Comparison of ENCODE assay signal across 27 cellular contexts in the genomic region with DNA sequence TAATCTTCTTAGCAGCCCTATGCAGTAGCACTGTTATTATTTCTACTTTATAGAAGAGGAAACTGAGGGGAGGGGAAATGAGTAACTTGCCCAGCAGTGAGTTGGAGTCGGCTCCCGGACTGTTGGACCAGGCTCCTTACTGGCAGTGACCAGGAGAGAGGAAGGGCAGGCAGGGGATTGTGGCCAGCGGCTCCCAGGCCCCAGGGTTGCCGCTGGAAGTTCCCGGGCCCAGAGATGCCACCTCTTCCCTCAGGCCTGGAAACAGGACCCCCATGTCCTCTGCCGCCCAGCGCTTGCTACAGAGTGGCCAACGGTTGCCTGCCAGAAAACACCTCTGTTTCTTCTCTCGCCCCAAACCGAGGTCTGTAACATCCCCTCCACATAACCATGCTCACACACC. TPM values are rescaled to one million over a fixed set of nuclear protein-coding genes. Genes with fewer than 3 reads are reported as not detected.
DNase-seq lines count a peak whose midpoint lies in the region; ATAC-seq, FAIRE-seq and TF ChIP-seq lines count a peak whose summit lies in the region.
"Had no signal": no experiment of that assay in that cellular context is flagged by ENCODE, and none has a peak within 500 bp of the region (broad histone marks: within the 10 kb centered on the region; RNA-seq: fewer than 3 reads in every experiment).

No MANE protein-coding gene starts in this region.

- no peak for ATAC-seq in HG03378 (IDR thresholded peaks at IDR 0.05; ENCODE audit: unreplicated experiment)
- ATAC-seq: CD8-positive, alpha-beta T cell; PC-3 had no signal

- no peak overlapping the region for H3K4me2 ChIP-seq in mammary epithelial cell (ENCODE audit: insufficient read depth, low read depth, low read length)
- H3K4me2 ChIP-seq: BLaER1 had no signal

- peaks cover 5% of the 10 kb centered on the region for H3K27me3 ChIP-seq in mammary epithelial cell (ENCODE audit: insufficient read depth, low read length)
- H3K27me3 ChIP-seq: BLaER1 had no signal

- H3K36me3 ChIP-seq in mammary epithelial cell (ENCODE audit: insufficient read depth, low read length) (no peaks in the 10 kb centered on the region), kidney (ENCODE audit: control insufficient read depth in 1 of 2, insufficient read depth in 2 of 2, low read length in 2 of 2) (no peaks in the 10 kb centered on the region)
- H3K36me3 ChIP-seq: BLaER1 had no signal

- H3K4me3 ChIP-seq in mammary epithelial cell (replicated peaks in 1 of 3; ENCODE audit: insufficient read depth in 1 of 3, low read depth in 2 of 3, low read length in 3 of 3) (no peak overlapping the region), kidney (ENCODE audit: low read length in 2 of 2) (no peak overlapping the region)
- H3K4me3 ChIP-seq: BLaER1 had no signal

- no peak overlapping the region for H3K4me3 Mint-ChIP-seq in MCF 10A (ENCODE audit: unreplicated experiment)
- no peak overlapping the region for H3K4me3 Mint-ChIP-seq in activated CD4-positive, alpha-beta memory T cell treated with anti-CD3 and anti-CD28 coated beads for 36 hours
- H3K4me3 Mint-ChIP-seq: CD8-positive, alpha-beta T cell had no signal

- DNase-seq in MCF 10A (ENCODE audit: unreplicated experiment) (no peak), mammary epithelial cell (no peak), RWPE1 (ENCODE audit: low spot score) (no peak), kidney (peak; percentile 29), substantia nigra (lab: John Stamatoyannopoulos, UW) (no peak), NCI-H128 (lab: John Stamatoyannopoulos, UW; ENCODE audit: unreplicated experiment) (no peak)
- no peak for DNase-seq in activated CD4-positive, alpha-beta memory T cell treated with anti-CD3 and anti-CD28 coated beads for 36 hours
- DNase-seq: Caco-2; CD8-positive, alpha-beta T cell; GOT3; KG1; MM.1S; NCI-H1417; NCI-H1694; NCI-H2029 treated with DMSO at 0.1 percent for 48 hours; NCI-H446 treated with DMSO at 0.1 percent for 48 hours; NCI-H526; NCI-H82; NK-92 treated with Interleukin-12 subunit alpha and Interleukin-12 subunit beta, amount 100 ng/mL, for 24 hours; Right ventricle myocardium superior had no signal

- intact Hi-C loops in MCF 10A (cut with micrococcal nuclease) (loop anchor here (1.0 to 2.0 kb wide), 2 partner anchors 12 to 17 kb away; no protein-coding TSS in a partner anchor), mammary epithelial cell (cut with micrococcal nuclease) (loop anchor here (2.0 kb wide), 1 partner anchor 17 kb away; no protein-coding TSS in a partner anchor), kidney (cut with DNase I) (no loop called here)
- intact Hi-C loops in activated CD4-positive, alpha-beta memory T cell treated with anti-CD3 and anti-CD28 coated beads for 36 hours (cut with micrococcal nuclease): no loop called here

- CTCF ChIA-PET in MCF 10A (lab: Yijun Ruan, JAX): interaction anchor here (2.0 to 6.8 kb wide), 2 partner anchors 14 to 172 kb away, joined by 6 to 68 read pairs; no protein-coding TSS in a partner anchor
- CTCF ChIA-PET in mammary epithelial cell (lab: Charles Lee; ENCODE audit: low non-redundant PET): no interaction called here
- CTCF ChIA-PET in RWPE1 (lab: Yijun Ruan, JAX): interaction anchor here (0.8 kb wide), 1 partner anchor 45 kb away, joined by 4 read pairs; no protein-coding TSS in a partner anchor
- CTCF ChIA-PET in activated CD4-positive, alpha-beta memory T cell treated with anti-CD3 and anti-CD28 coated beads for 36 hours (lab: Charles Lee): interaction anchor here (1.2 to 2.1 kb wide), 2 partner anchors 13 to 46 kb away, joined by 3 to 13 read pairs; no protein-coding TSS in a partner anchor

- dilution Hi-C loops in mammary epithelial cell (cut with HindIII; ENCODE audit: low sequenced_read_pairs): no loop called here

- no peak overlapping the region for H2AFZ ChIP-seq in mammary epithelial cell (ENCODE audit: low read depth, low read length)

- H3K27ac ChIP-seq in mammary epithelial cell (ENCODE audit: insufficient read depth, low read depth, low read length) (no peak overlapping the region), RWPE1 (peak overlapping the region; percentile 87), kidney (ENCODE audit: low read depth in 2 of 2, low read length in 2 of 2) (no peak overlapping the region), substantia nigra (ENCODE audit: low read depth, low read length, poor library complexity, severe bottlenecking) (no peak overlapping the region)
- H3K27ac ChIP-seq: BLaER1 had no signal

- WGBS in mammary epithelial cell (ENCODE audit: low coverage, missing lambda C conversion rate): 93% methylated on average over 6 of the region's 10 CpGs

- H3K9ac ChIP-seq in mammary epithelial cell (ENCODE audit: insufficient read depth, low read length) (no peak overlapping the region), kidney (ENCODE audit: low read length in 2 of 2) (no peak overlapping the region)
- H3K9ac ChIP-seq: BLaER1 had no signal

- no peaks in the 10 kb centered on the region for H3K9me3 ChIP-seq in mammary epithelial cell (replicated peaks; ENCODE audit: insufficient read depth, low read length)
- H3K9me3 ChIP-seq in kidney (ENCODE audit: control insufficient read depth in 1 of 2, low read length in 2 of 2): no peaks in the 10 kb centered on the region
- H3K9me3 ChIP-seq: BLaER1, Caco-2 had no signal

- peak overlapping the region; percentile 1 for H3K27ac Mint-ChIP-seq in MCF 10A (ENCODE audit: low read depth, unreplicated experiment)
- H3K27ac Mint-ChIP-seq in activated CD4-positive, alpha-beta memory T cell treated with anti-CD3 and anti-CD28 coated beads for 36 hours: no peak overlapping the region
- H3K27ac Mint-ChIP-seq: CD8-positive, alpha-beta T cell had no signal

- H3K79me2 ChIP-seq in mammary epithelial cell (ENCODE audit: insufficient read depth, low read length): no peaks in the 10 kb centered on the region

- BruUV-seq in MCF 10A (replicated peaks; lab: Mats Ljungman, UMichigan) (no TSS peak), mammary epithelial cell (replicated peaks; lab: Mats Ljungman, UMichigan) (no TSS peak)

- no peaks in the 10 kb centered on the region for H3K9me3 Mint-ChIP-seq in MCF 10A (ENCODE audit: unreplicated experiment)
- H3K9me3 Mint-ChIP-seq in activated CD4-positive, alpha-beta memory T cell treated with anti-CD3 and anti-CD28 coated beads for 36 hours: no peaks in the 10 kb centered on the region
- H3K9me3 Mint-ChIP-seq: CD8-positive, alpha-beta T cell had no signal

- POLR2A ChIA-PET in MCF 10A (lab: Yijun Ruan, JAX) (interaction anchor here (1.3 to 8.2 kb wide), 2 partner anchors 13 to 14 kb away, joined by 4 to 88 read pairs; no protein-coding TSS in a partner anchor), RWPE1 (lab: Yijun Ruan, JAX; ENCODE audit: low non-redundant PET) (no interaction called here)
- POLR2A ChIA-PET in activated CD4-positive, alpha-beta memory T cell treated with anti-CD3 and anti-CD28 coated beads for 36 hours (lab: Charles Lee): no interaction called here

- in situ Hi-C loops in mammary epithelial cell (cut with MboI; ENCODE audit: low sequenced_read_pairs in 2 of 2): loop anchor here in 1 of 2 donors (10.0 kb wide), 1 partner anchor 49 kb away; no protein-coding TSS in a partner anchor

- H3K36me3 Mint-ChIP-seq in MCF 10A (ENCODE audit: insufficient read depth, unreplicated experiment): peaks cover 5% of the 10 kb centered on the region
- no peaks in the 10 kb centered on the region for H3K36me3 Mint-ChIP-seq in activated CD4-positive, alpha-beta memory T cell treated with anti-CD3 and anti-CD28 coated beads for 36 hours
- H3K36me3 Mint-ChIP-seq: CD8-positive, alpha-beta T cell had no signal

- TF ChIP-seq CTCF in MCF 10A (IDR thresholded peaks at IDR 0.05; ENCODE audit: unreplicated experiment): no peak
- TF ChIP-seq CTCF in mammary epithelial cell (conservative IDR thresholded peaks at IDR 0.05 in 1 of 2, IDR thresholded peaks at IDR 0.05 in 1 of 2; ENCODE audit: extremely low read depth in 1 of 2, insufficient read depth in 1 of 2, low read depth in 1 of 2, low read length in 2 of 2): no peak
- no peak for TF ChIP-seq CTCF in RWPE1 (conservative IDR thresholded peaks at IDR 0.05; ENCODE audit: low read depth)
- TF ChIP-seq CTCF in kidney (IDR thresholded peaks at IDR 0.05; ENCODE audit: borderline replicate concordance, extremely low read depth, insufficient read depth): no peak

- H3K4me1 Mint-ChIP-seq in MCF 10A (ENCODE audit: insufficient read depth, unreplicated experiment): peaks cover 43% of the 10 kb centered on the region
- H3K4me1 Mint-ChIP-seq in activated CD4-positive, alpha-beta memory T cell treated with anti-CD3 and anti-CD28 coated beads for 36 hours (ENCODE audit: low read depth): peaks cover 4% of the 10 kb centered on the region

- peaks cover 28% of the 10 kb centered on the region for H3K27me3 Mint-ChIP-seq in MCF 10A (ENCODE audit: insufficient read depth, unreplicated experiment)
- H3K27me3 Mint-ChIP-seq in activated CD4-positive, alpha-beta memory T cell treated with anti-CD3 and anti-CD28 coated beads for 36 hours: peaks cover 5% of the 10 kb centered on the region

- peaks cover 28% of the 10 kb centered on the region for H3K4me1 ChIP-seq in mammary epithelial cell (ENCODE audit: insufficient read depth, low read length)
- peaks cover 6% of the 10 kb centered on the region in 2 donors for H3K4me1 ChIP-seq in kidney (ENCODE audit: control insufficient read depth in 1 of 2, insufficient read depth in 1 of 2, low read depth in 1 of 2, low read length in 2 of 2)
- H3K4me1 ChIP-seq: Caco-2 had no signal

- H4K20me1 ChIP-seq in mammary epithelial cell (ENCODE audit: insufficient read depth, low read length): no peaks in the 10 kb centered on the region
- H4K20me1 ChIP-seq: BLaER1 had no signal

- no peak for FAIRE-seq in kidney (lab: Jason Lieb, UNC)
- FAIRE-seq: G401.6 had no signal

RNA-seq across cellular contexts. Expression of gene SLC26A9, which starts 20.5 kb away (rescaled TPM):
- total RNA-seq in MCF 10A (2022) (not detected in 2 replicates), mammary epithelial cell (not detected), kidney (0.69 TPM)
- polyA plus RNA-seq in mammary epithelial cell (not detected), kidney (ENCODE audit: insufficient read depth, low read depth, low replicate concordance) (5.9 TPM)
- polyA minus RNA-seq in mammary epithelial cell: not detected
- total RNA-seq in activated CD4-positive, alpha-beta memory T cell treated with anti-CD3 and anti-CD28 coated beads for 36 hours: not detected
- total RNA-seq: A172; Caco-2; CD8-positive, alpha-beta T cell; PC-3; SK-MEL-5 had no signal
- polyA plus RNA-seq: AG04450 had no signal

RNA-seq across cellular contexts. Expression of gene RAB7B, which starts 39.4 kb away (rescaled TPM):
- 1.6 and 3.6 TPM in 2 replicates for total RNA-seq in MCF 10A (2022)
- 10 to 100 TPM; 23.5 to 25.8 TPM for total RNA-seq in mammary epithelial cell
- polyA plus RNA-seq in mammary epithelial cell: 47.9 TPM
- polyA minus RNA-seq in mammary epithelial cell: 14.8 TPM
- total RNA-seq in kidney: 2.0 TPM
- 0.73 TPM for polyA plus RNA-seq in kidney (ENCODE audit: insufficient read depth, low read depth, low replicate concordance)
- total RNA-seq in activated CD4-positive, alpha-beta memory T cell treated with anti-CD3 and anti-CD28 coated beads for 36 hours: not detected
- total RNA-seq: Caco-2; CD8-positive, alpha-beta T cell; PC-3 had no signal

RNA-seq across cellular contexts. Expression of gene CTSE, which starts 59.9 kb away (rescaled TPM):
- total RNA-seq in MCF 10A (2022) (0.79 and 0.81 TPM in 2 replicates), mammary epithelial cell (under 1 TPM; 0.17 to 0.61 TPM), kidney (1.6 TPM)
- polyA plus RNA-seq in mammary epithelial cell (1.0 TPM), kidney (ENCODE audit: insufficient read depth, low read depth, low replicate concordance) (not detected)
- not detected for polyA minus RNA-seq in mammary epithelial cell
- not detected for total RNA-seq in activated CD4-positive, alpha-beta memory T cell treated with anti-CD3 and anti-CD28 coated beads for 36 hours
- total RNA-seq: A172; CD8-positive, alpha-beta T cell; Right ventricle myocardium superior; SK-MEL-5 had no signal
- polyA plus RNA-seq: AG04450 had no signal

Comparison
In these comparisons a context has a peak if more than half of its experiments do, and no peak if none do; other contexts are left out.
1. intact Hi-C loops: an anchor here in MCF 10A (1.0 to 2.0 kb wide) and mammary epithelial cell (2.0 kb wide); none called in kidney and activated CD4-positive, alpha-beta memory T cell treated with anti-CD3 and anti-CD28 coated beads for 36 hours.